ENCODE assay signal across 1 cellular context in genomic region chr14:99225804-99226203, GRCh38.
TF ChIP-seq lines count a peak whose summit lies in the region.

No MANE protein-coding gene starts in this region.

TF ChIP-seq in H1, 55 proteins besides CTCF, POLR2A, EP300 and RAD21:
- TF ChIP-seq EGR1 (IDR thresholded peaks at IDR 0.05; ENCODE audit: borderline replicate concordance, low read depth, low read length): no peak
- no peak for TF ChIP-seq JUND (IDR thresholded peaks at IDR 0.05; ENCODE audit: low read length)
- no peak for TF ChIP-seq ASH2L (IDR thresholded peaks at IDR 0.05; ENCODE audit: low read length)
- no peak for TF ChIP-seq TCF12 (IDR thresholded peaks at IDR 0.05; ENCODE audit: low read depth, low read length)
- TF ChIP-seq USF2 (IDR thresholded peaks at IDR 0.05; ENCODE audit: low read length): no peak
- TF ChIP-seq GABPA (IDR thresholded peaks at IDR 0.05; ENCODE audit: borderline replicate concordance, insufficient read depth, low read length): no peak
- TF ChIP-seq GTF2F1 (IDR thresholded peaks at IDR 0.05; ENCODE audit: borderline replicate concordance, low read depth, low read length): no peak
- TF ChIP-seq YY1 (IDR thresholded peaks at IDR 0.05; ENCODE audit: low read depth, low read length): no peak
- TF ChIP-seq ATF3 (IDR thresholded peaks at IDR 0.05; ENCODE audit: insufficient read depth, low read depth, low read length): no peak
- TF ChIP-seq HDAC2 (IDR thresholded peaks at IDR 0.05; ENCODE audit: borderline replicate concordance in 1 of 2, low read depth in 2 of 2, low read length in 2 of 2): no peak
- no peak for TF ChIP-seq RXRA (IDR thresholded peaks at IDR 0.05; ENCODE audit: insufficient read depth, low read depth, low read length)
- TF ChIP-seq TAF1 (IDR thresholded peaks at IDR 0.05; ENCODE audit: low read depth, low read length): no peak
- TF ChIP-seq ATF2 (IDR thresholded peaks at IDR 0.05; ENCODE audit: low read length): no peak
- TF ChIP-seq RNF2 (IDR thresholded peaks at IDR 0.05; ENCODE audit: borderline replicate concordance, low read depth, low read length, missing control alignments, poor library complexity, severe bottlenecking): no peak
- TF ChIP-seq SIX5 (IDR thresholded peaks at IDR 0.05; ENCODE audit: low read depth, low read length): no peak
- TF ChIP-seq POU5F1 (IDR thresholded peaks at IDR 0.05; ENCODE audit: low read depth, low read length): no peak
- no peak for TF ChIP-seq PHF8 (conservative IDR thresholded peaks at IDR 0.05; ENCODE audit: low read depth, low read length)
